ENCODE assay signal across 8 cellular contexts in genomic region chr5:131796793-131797693, GRCh38. TPM values are rescaled to one million over a fixed set of nuclear protein-coding genes. Genes with fewer than 3 reads are reported as not detected.
A peak's percentile ranks its signal among the peaks of the same experiment; 100 is the strongest.
DNase-seq lines count a peak whose midpoint lies in the region; ATAC-seq, FAIRE-seq and TF ChIP-seq lines count a peak whose summit lies in the region.

Gene FNIP1 (minus strand): TSS chr5:131797017. CDS start chr5:131796921, 96 bp downstream.

- no peak within 1 kb of the TSS for H2AFZ ChIP-seq in HepG2 (ENCODE audit: low read length)

- TF ChIP-seq CTCF in HepG2 (CRISPR knock-in tag; IDR thresholded peaks at IDR 0.05), result peak; percentile 31

- peak within 1 kb of the TSS; percentile 96 for H3K4me3 Mint-ChIP-seq in dendritic cell treated with granulocyte-macrophage colony-stimulating factor and Interleukin-4, amounts not matched to agents 40 ng/mL and 50 ng/mL, for 4 days

- DNase-seq in C1 segment of cervical spinal cord (lab: John Stamatoyannopoulos, UW) (peak; percentile 95 to 100 (median 98)), NCI-H748 treated with DMSO at 0.1 percent for 48 hours (lab: John Stamatoyannopoulos, UW) (peak; percentile 93), HepG2 (ENCODE audit: low spot score) (peak; percentile 95)
- DNase-seq in activated CD4-positive, alpha-beta T cell treated with anti-CD3 and anti-CD28 coated beads, Interleukin-2, amount 50 U/mL, for 24 hours (ENCODE audit: low read depth in 1 of 2, low spot score in 1 of 2), result peak; percentile 95 to 97
- DNase-seq in stimulated activated CD4-positive, alpha-beta T cell treated with anti-CD3 and anti-CD28 coated beads, Interleukin-4, amount 100 ng/mL, for 1 hour, result peak; percentile 99

- H3K9me3 Mint-ChIP-seq in dendritic cell treated with granulocyte-macrophage colony-stimulating factor and Interleukin-4, amounts not matched to agents 40 ng/mL and 50 ng/mL, for 4 days, result no peaks in the 10 kb centered on the region

- in situ Hi-C loops in HepG2 (cut with HindIII; ENCODE audit: extremely low pct_ligation_motif_present, low pct_unique_long_range_greater_than_20kb), result no loop called here

- CTCF ChIA-PET in HepG2 (lab: Yijun Ruan, JAX; ENCODE audit: low intra/inter-chr PET ratio, low total read pairs), result no interaction called here

- peak within 1 kb of the TSS; percentile 98 for H3K4me2 ChIP-seq in HepG2 (ENCODE audit: low read depth, low read length)

- POLR2A ChIA-PET in HepG2 (lab: Yijun Ruan, JAX), result interaction anchor here (0.6 to 3.9 kb wide), 22 partner anchors 10 to 497 kb away, joined by 3 to 91 read pairs (median 5); partner anchors contain the start of gene SLC22A4

- H3K4me1 ChIP-seq in HepG2 (ENCODE audit: insufficient read depth, low read length), result peaks cover 36% of the 10 kb centered on the region

- peaks cover 45% of the 10 kb centered on the region for H3K79me2 ChIP-seq in HepG2 (ENCODE audit: insufficient read depth, low read length)

- peak in 1 of 2 experiments; percentile 52; a peak in 1 of 4 replicates for TF ChIP-seq EP300 in HepG2 (IDR thresholded peaks at IDR 0.05; ENCODE audit: low read depth in 2 of 2, low read length in 2 of 2)
- no peak; the same call in 1 of the 2 replicates for TF ChIP-seq EP300 in HepG2 (CRISPR knock-in tag; IDR thresholded peaks at IDR 0.05; ENCODE audit: borderline replicate concordance)

- H3K4me3 ChIP-seq in HepG2 (replicated peaks in 1 of 3; ENCODE audit: insufficient read depth in 1 of 3, low read depth in 2 of 3, low read length in 3 of 3), result peak within 1 kb of the TSS; percentile 90 to 96 (median 95)

- H3K9ac ChIP-seq in HepG2 (ENCODE audit: insufficient read depth, low read depth, low read length), result peak within 1 kb of the TSS; percentile 100

- WGBS in HepG2 (ENCODE audit: low lambda C conversion rate), result 0% methylated on average over 20 of the region's 79 CpGs

- H3K27ac ChIP-seq in HepG2 (ENCODE audit: extremely low read length, insufficient read depth, low read length), result peak within 1 kb of the TSS; percentile 99

- TF ChIP-seq RAD21 in HepG2 (CRISPR knock-in tag; IDR thresholded peaks at IDR 0.05), result peak; percentile 26; the same call in 1 of the 2 replicates

- intact Hi-C loops in dendritic cell treated with granulocyte-macrophage colony-stimulating factor and Interleukin-4, amounts not matched to agents 40 ng/mL and 50 ng/mL, for 4 days (cut with micrococcal nuclease), result loop anchor here (2.0 to 10.0 kb wide), 3 partner anchors 162 to 632 kb away; partner anchors contain the start of genes CDC42SE2, HINT1 and RAPGEF6
- intact Hi-C loops in HepG2 (cut with micrococcal nuclease; ENCODE audit: unreplicated experiment), result loop anchor here (1.0 to 5.0 kb wide), 3 partner anchors 55 to 210 kb away; no protein-coding TSS in a partner anchor

- H4K20me1 ChIP-seq in HepG2 (ENCODE audit: insufficient read depth, low read length), result peaks cover 29% of the 10 kb centered on the region

- H3K27me3 ChIP-seq in HepG2 (ENCODE audit: control insufficient read depth in 1 of 2, insufficient read depth in 2 of 2, low read length in 2 of 2), result no peaks in the 10 kb centered on the region; a peak in 1 of 5 replicates

- peaks cover 29% of the 10 kb centered on the region for H3K36me3 Mint-ChIP-seq in dendritic cell treated with granulocyte-macrophage colony-stimulating factor and Interleukin-4, amounts not matched to agents 40 ng/mL and 50 ng/mL, for 4 days (ENCODE audit: low read depth)

- peak; percentile 63 for FAIRE-seq in HepG2 (lab: Jason Lieb, UNC)

- TF ChIP-seq POLR2A in HepG2 (IDR thresholded peaks at IDR 0.05; ENCODE audit: insufficient read depth in 1 of 2, low read depth in 2 of 2, low read length in 2 of 2), result peak; percentile 99

- H3K27ac Mint-ChIP-seq in dendritic cell treated with granulocyte-macrophage colony-stimulating factor and Interleukin-4, amounts not matched to agents 40 ng/mL and 50 ng/mL, for 4 days, result peak within 1 kb of the TSS; percentile 96

- no peaks in the 10 kb centered on the region for H3K9me3 ChIP-seq in HepG2 (ENCODE audit: low read length)

- no peaks in the 10 kb centered on the region for H3K36me3 ChIP-seq in HepG2 (replicated peaks in 1 of 2; ENCODE audit: control insufficient read depth in 1 of 2, insufficient read depth in 2 of 2, low read length in 2 of 2)

- BruUV-seq in HepG2 (replicated peaks; lab: Mats Ljungman, UMichigan), result TSS peak; percentile 90

- peaks cover 25% of the 10 kb centered on the region for H3K4me1 Mint-ChIP-seq in dendritic cell treated with granulocyte-macrophage colony-stimulating factor and Interleukin-4, amounts not matched to agents 40 ng/mL and 50 ng/mL, for 4 days (ENCODE audit: low read depth)

- H3K27me3 Mint-ChIP-seq in dendritic cell treated with granulocyte-macrophage colony-stimulating factor and Interleukin-4, amounts not matched to agents 40 ng/mL and 50 ng/mL, for 4 days, result no peaks in the 10 kb centered on the region

- ATAC-seq in GM19372 (IDR thresholded peaks at IDR 0.05; ENCODE audit: low read depth, unreplicated experiment) (peak; percentile 90), HG03558 (IDR thresholded peaks at IDR 0.05; ENCODE audit: extremely low read depth, unreplicated experiment) (peak; percentile 86), HepG2 (peak; percentile 93)

TF ChIP-seq in HepG2, 621 proteins besides CTCF, POLR2A, EP300 and RAD21 (continues in another document):
- TF ChIP-seq NR2F2 (IDR thresholded peaks at IDR 0.05; ENCODE audit: borderline replicate concordance, low read depth) (peak; percentile 43; the same call in 1 of the 2 replicates), ZFAT (CRISPR knock-in tag; conservative IDR thresholded peaks at IDR 0.05) (no peak), CREM (IDR thresholded peaks at IDR 0.05) (no peak; the same call in 1 of the 2 replicates), CREM (CRISPR knock-in tag; IDR thresholded peaks at IDR 0.05) (no peak), MAF1 (CRISPR knock-in tag; IDR thresholded peaks at IDR 0.05; ENCODE audit: borderline replicate concordance) (peak; percentile 76; the same call in 1 of the 2 replicates), ZNF17 (CRISPR knock-in tag; IDR thresholded peaks at IDR 0.05) (no peak), MBD4 (IDR thresholded peaks at IDR 0.05; ENCODE audit: borderline replicate concordance, low read length) (no peak), JUND (CRISPR knock-in tag; IDR thresholded peaks at IDR 0.05) (peak; percentile 44; the same call in 1 of the 2 replicates), ARID5B (CRISPR knock-in tag; IDR thresholded peaks at IDR 0.05) (peak; percentile 58; the same call in 1 of the 2 replicates), ZMYM4 (CRISPR knock-in tag; IDR thresholded peaks at IDR 0.05) (peak; percentile 96), ELF4 (CRISPR knock-in tag; IDR thresholded peaks at IDR 0.05; ENCODE audit: borderline replicate concordance) (no peak), EHMT2 (IDR thresholded peaks at IDR 0.05; ENCODE audit: borderline replicate concordance, low read depth, low read length) (no peak), MLLT10 (CRISPR knock-in tag; IDR thresholded peaks at IDR 0.05) (no peak)

RNA-seq across cellular contexts. Expression of gene FNIP1, which starts in this region (rescaled TPM):
- 29.3 and 39.7 TPM in 2 replicates for total RNA-seq in HepG2 (2016; rRNA removed; fragmentation: Illumina TruSeq; extraction: Trizol)
- total RNA-seq in HepG2 (2016; cell fraction: cytosol; rRNA removed; fragmentation: Illumina TruSeq; extraction: Trizol; ENCODE audit: low read depth), result 10.9 and 11.5 TPM in 2 replicates
- total RNA-seq in HepG2 (2016; cell fraction: insoluble cytoplasmic fraction; rRNA removed; fragmentation: Illumina TruSeq; extraction: Trizol), result 26.2 and 39.3 TPM in 2 replicates
- 18.6 and 20.6 TPM in 2 replicates for total RNA-seq in HepG2 (2016; cell fraction: membrane; rRNA removed; fragmentation: Illumina TruSeq; extraction: Trizol)
- 50.1 and 54.5 TPM in 2 replicates for total RNA-seq in HepG2 (2016; cell fraction: nucleus; rRNA removed; fragmentation: Illumina TruSeq; extraction: Trizol)
- 8.7 and 10.9 TPM in 2 replicates for polyA plus RNA-seq in HepG2 (2011; rRNA removed)
- 4.9 and 5.9 TPM in 2 replicates for polyA plus RNA-seq in HepG2 (2011; cell fraction: cytosol; rRNA removed)
- 12.5 and 14.4 TPM in 2 replicates for polyA plus RNA-seq in HepG2 (2011; cell fraction: nucleus; rRNA removed)
- polyA plus RNA-seq in HepG2 (2012), result 8.0 and 10.1 TPM in 2 replicates
- 5.3 and 6.4 TPM in 2 replicates for polyA plus RNA-seq in HepG2 (2016; cell fraction: cytosol; fragmentation: Illumina TruSeq; extraction: Trizol; ENCODE audit: low read depth)
- 9.4 and 11.6 TPM in 2 replicates for polyA plus RNA-seq in HepG2 (2016; cell fraction: insoluble cytoplasmic fraction; fragmentation: Illumina TruSeq; extraction: Trizol; ENCODE audit: low read depth)
- 6.8 and 7.6 TPM in 2 replicates for polyA plus RNA-seq in HepG2 (2016; cell fraction: membrane; fragmentation: Illumina TruSeq; extraction: Trizol; ENCODE audit: low read depth)
- polyA plus RNA-seq in HepG2 (2016; cell fraction: nucleus; fragmentation: Illumina TruSeq; extraction: Trizol; ENCODE audit: insufficient read depth, low read depth), result 22.9 and 24.1 TPM in 2 replicates
- polyA minus RNA-seq in HepG2 (2011; rRNA and poly(A)+ RNA removed; ENCODE audit: low replicate concordance), result 24.3 and 34.9 TPM in 2 replicates
- polyA minus RNA-seq in HepG2 (2011; cell fraction: cytosol; rRNA and poly(A)+ RNA removed), result 17.7 and 18.6 TPM in 2 replicates
- 90.8 and 104 TPM in 2 replicates for polyA minus RNA-seq in HepG2 (2011; cell fraction: nucleus; rRNA and poly(A)+ RNA removed)

Comparison
In these comparisons a context has a peak if more than half of its experiments do, and no peak if none do; other contexts are left out.
1. Peak in every context shown above with its lines: DNase-seq, ATAC-seq, H3K4me3 ChIP-seq and H3K27ac ChIP-seq.